Comparison of ENCODE assay signal across 21 cellular contexts in the genomic region with DNA sequence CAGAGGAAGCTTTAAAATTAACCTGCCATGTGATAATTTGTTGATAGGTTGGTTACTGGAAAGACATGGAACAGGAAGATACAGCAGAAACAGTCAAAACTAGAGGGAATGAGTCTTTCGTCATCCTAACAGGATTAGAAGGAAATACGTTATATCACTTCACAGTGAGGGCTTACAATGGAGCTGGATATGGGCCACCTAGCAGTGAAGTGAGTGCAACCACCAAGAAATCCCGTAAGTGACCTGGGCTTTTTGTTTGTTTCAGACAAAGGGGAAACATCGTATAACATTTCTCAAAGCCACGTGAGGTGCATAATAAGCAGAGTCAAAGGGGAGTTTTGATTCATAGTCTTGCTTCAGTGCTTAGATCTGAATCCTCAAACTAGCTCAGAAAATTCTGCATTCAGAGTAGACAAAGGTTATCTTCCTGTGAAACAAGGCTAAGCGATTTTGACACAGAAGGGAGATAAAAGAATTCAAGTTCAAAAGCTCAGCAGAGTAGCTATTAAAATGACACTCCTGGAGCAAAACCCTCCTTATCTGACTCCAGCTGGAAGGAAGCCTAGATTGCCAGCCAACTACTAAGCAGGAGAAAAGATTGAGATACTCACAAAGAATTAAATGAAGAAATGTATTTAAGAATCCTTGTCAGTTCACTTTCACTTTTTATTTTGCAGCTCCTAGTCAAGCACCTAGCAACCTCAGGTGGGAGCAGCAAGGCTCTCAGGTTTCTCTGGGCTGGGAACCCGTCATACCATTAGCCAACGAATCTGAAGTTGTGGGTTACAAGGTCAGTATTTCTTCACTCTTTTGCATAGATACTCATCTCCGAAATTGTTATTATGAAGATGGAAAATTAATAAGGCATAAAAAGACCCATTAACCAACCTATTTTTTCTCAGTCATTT.
DNase-seq lines count a peak whose midpoint lies in the region; ATAC-seq, FAIRE-seq and TF ChIP-seq lines count a peak whose summit lies in the region.
"Had no signal": no experiment of that assay in that cellular context is flagged by ENCODE, and none has a peak within 500 bp of the region (broad histone marks: within the 10 kb centered on the region; RNA-seq: fewer than 3 reads in every experiment).

No MANE protein-coding gene starts in this region.

- H3K27ac ChIP-seq in OCI-LY3 (ENCODE audit: low read length) (no peak overlapping the region), testis (no peak overlapping the region), psoas muscle (no peak overlapping the region)
- H3K27ac ChIP-seq: ascending aorta, dorsolateral prefrontal cortex, KMS-11, sigmoid colon had no signal

- ATAC-seq in GM19023 (IDR thresholded peaks at IDR 0.05; ENCODE audit: unreplicated experiment) (no peak), psoas muscle (no peak)

- WGBS in testis, 2 donors: 45 to 52% methylated on average over 9 of the region's 9 CpGs
- WGBS in psoas muscle, 3 donors: 52 to 65% (median 56%) methylated on average over 9 of the region's 9 CpGs

- no peak for TF ChIP-seq POLR2A in testis (IDR thresholded peaks at IDR 0.05)

- H2AFZ ChIP-seq in OCI-LY3 (ENCODE audit: low read depth, low read length): peak overlapping the region; percentile 39; the same call in 1 of the 2 replicates

- H3K9me3 ChIP-seq in OCI-LY3 (ENCODE audit: insufficient read depth, low read length): no peaks in the 10 kb centered on the region
- no peaks in the 10 kb centered on the region for H3K9me3 ChIP-seq in testis
- no peaks in the 10 kb centered on the region for H3K9me3 ChIP-seq in psoas muscle
- H3K9me3 ChIP-seq: ascending aorta, sigmoid colon had no signal

- peak overlapping the region; percentile 40 for H3K4me3 ChIP-seq in OCI-LY3 (ENCODE audit: low read length)
- no peak overlapping the region for H3K4me3 ChIP-seq in bronchial epithelial cell (ENCODE audit: low read depth, low read length)
- no peak overlapping the region for H3K4me3 ChIP-seq in testis
- H3K4me3 ChIP-seq in psoas muscle: no peak overlapping the region
- H3K4me3 ChIP-seq: ascending aorta, sigmoid colon had no signal

- no peaks in the 10 kb centered on the region for H3K4me1 ChIP-seq in OCI-LY3 (ENCODE audit: low read length)
- H3K4me1 ChIP-seq in testis: no peaks in the 10 kb centered on the region
- no peaks in the 10 kb centered on the region for H3K4me1 ChIP-seq in psoas muscle
- H3K4me1 ChIP-seq: ascending aorta had no signal

- no peaks in the 10 kb centered on the region for H3K79me2 ChIP-seq in OCI-LY3 (ENCODE audit: low read length)

- intact Hi-C loops in testis (cut with DNase I; ENCODE audit: low total_unique reads): no loop called here
- intact Hi-C loops in psoas muscle (cut with DNase I): no loop called here

- H3K27me3 ChIP-seq in OCI-LY3 (ENCODE audit: low read depth, low read length): no peaks in the 10 kb centered on the region
- H3K27me3 ChIP-seq in bronchial epithelial cell (ENCODE audit: control insufficient read depth, insufficient read depth, low read length): no peaks in the 10 kb centered on the region
- no peaks in the 10 kb centered on the region for H3K27me3 ChIP-seq in testis
- H3K27me3 ChIP-seq in psoas muscle (ENCODE audit: insufficient read depth in 3 of 3, low read length in 2 of 3): no peaks in the 10 kb centered on the region
- H3K27me3 ChIP-seq: ascending aorta, dorsolateral prefrontal cortex, sigmoid colon had no signal

- H3K9ac ChIP-seq in OCI-LY3 (ENCODE audit: low read length): no peak overlapping the region
- H3K9ac ChIP-seq: KMS-11 had no signal

- no peak for TF ChIP-seq CTCF in OCI-LY3 (IDR thresholded peaks at IDR 0.05; ENCODE audit: low read depth, low read length)
- TF ChIP-seq CTCF in bronchial epithelial cell (IDR thresholded peaks at IDR 0.05; ENCODE audit: insufficient read depth, low read length, severe bottlenecking): no peak
- TF ChIP-seq CTCF in testis (IDR thresholded peaks at IDR 0.05): no peak
- no peak for TF ChIP-seq CTCF in psoas muscle (IDR thresholded peaks at IDR 0.05)

- peak overlapping the region; percentile 55 for H3K4me2 ChIP-seq in OCI-LY3 (ENCODE audit: low read length)
- H3K4me2 ChIP-seq: KMS-11 had no signal

- peak; percentile 56 for DNase-seq in bronchial epithelial cell (ENCODE audit: low read depth)
- DNase-seq in left kidney (ENCODE audit: low read depth, low spot score): peak; percentile 49
- peak; percentile 36 for DNase-seq in testis
- no peak for DNase-seq in superior temporal gyrus (ENCODE audit: extremely low spot score)
- no peak for DNase-seq in psoas muscle
- DNase-seq: activated CD4-positive, alpha-beta T cell treated with anti-CD3 and anti-CD28 coated beads for 4 hours; activated CD8-positive, alpha-beta memory T cell treated with anti-CD3 and anti-CD28 coated beads, Interleukin-2, amount 50 U/mL, for 48 hours; activated naive CD4-positive, alpha-beta T cell treated with Interleukin-2 at 50 U/mL for 16 hours; dorsolateral prefrontal cortex; GF-D8; H7; NCI-H1436; sigmoid colon; substantia nigra; T-helper 9 cell had no signal

- no peaks in the 10 kb centered on the region for H4K20me1 ChIP-seq in OCI-LY3 (ENCODE audit: insufficient read depth, low read length)

- H3K36me3 ChIP-seq in OCI-LY3 (replicated peaks; ENCODE audit: low read depth, low read length): no peaks in the 10 kb centered on the region
- H3K36me3 ChIP-seq in bronchial epithelial cell (ENCODE audit: control insufficient read depth, insufficient read depth, low read length): no peaks in the 10 kb centered on the region
- no peaks in the 10 kb centered on the region for H3K36me3 ChIP-seq in testis (ENCODE audit: low read depth, missing control alignments)
- H3K36me3 ChIP-seq in psoas muscle (ENCODE audit: insufficient read depth in 1 of 2, low read depth in 1 of 2): no peaks in the 10 kb centered on the region
- H3K36me3 ChIP-seq: ascending aorta, sigmoid colon had no signal

- no peak for FAIRE-seq in bronchial epithelial cell (lab: Jason Lieb, UNC)
- FAIRE-seq: D721Med, GM12892 had no signal

Comparison
In these comparisons a context has a peak if more than half of its experiments do, and no peak if none do; other contexts are left out.
1. DNase-seq: peak in bronchial epithelial cell (single experiment), left kidney (single experiment) and testis (single experiment); none in superior temporal gyrus (single experiment) and psoas muscle (0 of 2).